8 cellular contexts compared by ENCODE assay signal in genomic region chr2:84969511-84970265, GRCh38. TPM values are rescaled to one million over a fixed set of nuclear protein-coding genes. Genes with fewer than 3 reads are reported as not detected.
DNase-seq lines count a peak whose midpoint lies in the region; ATAC-seq and TF ChIP-seq lines count a peak whose summit lies in the region.

No MANE protein-coding gene starts in this region.

- 3% methylated on average over 11 of the region's 11 CpGs for WGBS in right lobe of liver (ENCODE audit: insufficient coverage, low coverage, low lambda C conversion rate, missing lambda C conversion rate)
- 3% methylated on average over 11 of the region's 11 CpGs for WGBS in testis, 2 donors

- intact Hi-C loops in breast epithelium (cut with DNase I; ENCODE audit: low total_unique reads) (no loop called here), right lobe of liver (cut with DNase I) (no loop called here), testis (cut with DNase I; ENCODE audit: low total_unique reads) (no loop called here)

- H3K4me1 ChIP-seq in Peyer's patch (peaks cover 0 to 38% (median 3%) of the 10 kb centered on the region in 4 donors), breast epithelium (peaks cover 0 to 4% of the 10 kb centered on the region in 2 donors), right lobe of liver (peaks cover 0 to 40% (median 10%) of the 10 kb centered on the region in 4 donors), testis (peaks cover 9% of the 10 kb centered on the region)

- TF ChIP-seq CTCF in Peyer's patch (IDR thresholded peaks at IDR 0.05) = no peak
- TF ChIP-seq CTCF in breast epithelium (IDR thresholded peaks at IDR 0.05) = no peak
- no peak for TF ChIP-seq CTCF in right lobe of liver (IDR thresholded peaks at IDR 0.05)
- TF ChIP-seq CTCF in testis (IDR thresholded peaks at IDR 0.05) = no peak

- no peaks in the 10 kb centered on the region for H3K9me3 ChIP-seq in Peyer's patch
- no peaks in the 10 kb centered on the region for H3K9me3 ChIP-seq in breast epithelium
- H3K9me3 ChIP-seq in right lobe of liver = no peaks in the 10 kb centered on the region
- no peaks in the 10 kb centered on the region for H3K9me3 ChIP-seq in testis

- peak; percentile 16 to 27 for DNase-seq in activated CD4-positive, alpha-beta T cell treated with anti-CD3 and anti-CD28 coated beads for 4 hours
- DNase-seq in activated CD4-positive, alpha-beta T cell treated with anti-CD3 and anti-CD28 coated beads, Interleukin-2, amount 50 U/mL, for 4 hours = no peak
- DNase-seq in Peyer's patch = no peak
- no peak for DNase-seq in breast epithelium (ENCODE audit: low spot score in 2 of 2)
- DNase-seq in right lobe of liver = no peak
- DNase-seq in testis = peak; percentile 30
- no peak for DNase-seq in GM19238 (ENCODE audit: insufficient read length, low spot score)

- H3K36me3 ChIP-seq in Peyer's patch (peaks cover 0 to 16% (median 0%) of the 10 kb centered on the region in 3 donors), breast epithelium (no peaks in the 10 kb centered on the region), right lobe of liver (peaks cover 0 to 4% (median 0%) of the 10 kb centered on the region in 4 donors), testis (ENCODE audit: low read depth, missing control alignments) (no peaks in the 10 kb centered on the region)

- no peak for TF ChIP-seq POLR2A in Peyer's patch (IDR thresholded peaks at IDR 0.05)
- no peak for TF ChIP-seq POLR2A in breast epithelium (IDR thresholded peaks at IDR 0.05)
- TF ChIP-seq POLR2A in right lobe of liver (IDR thresholded peaks at IDR 0.05) = no peak
- TF ChIP-seq POLR2A in testis (IDR thresholded peaks at IDR 0.05) = no peak

- H3K27me3 ChIP-seq in Peyer's patch (no peaks in the 10 kb centered on the region), breast epithelium (no peaks in the 10 kb centered on the region), right lobe of liver (no peaks in the 10 kb centered on the region), testis (no peaks in the 10 kb centered on the region)

- ATAC-seq in right lobe of liver (no peak), HG02938 (IDR thresholded peaks at IDR 0.05; ENCODE audit: unreplicated experiment) (no peak)

- H3K27ac ChIP-seq in Peyer's patch (peak overlapping the region; percentile 97 to 100 (median 98)), breast epithelium (peak overlapping the region; percentile 97 to 100), right lobe of liver (peak overlapping the region; percentile 86 to 95 (median 94)), testis (peak overlapping the region; percentile 95 to 97)

- peak overlapping the region; percentile 55 to 98 (median 90) for H3K4me3 ChIP-seq in Peyer's patch
- peak overlapping the region; percentile 74 to 98 (median 91) for H3K4me3 ChIP-seq in breast epithelium
- peak overlapping the region; percentile 76 to 90 (median 76) for H3K4me3 ChIP-seq in right lobe of liver
- H3K4me3 ChIP-seq in testis = peak overlapping the region; percentile 93 to 94

RNA-seq across cellular contexts. Expression of gene KCMF1, which starts 1.3 kb away (rescaled TPM):
- total RNA-seq in Peyer's patch (10 to 100 TPM; 28.1 to 66.5 (median 44.3) TPM), breast epithelium (10 to 100 TPM; 35.7 to 68.6 (median 49.3) TPM), right lobe of liver (10 to 100 TPM; 28.6 to 45.3 (median 35.4) TPM), testis (10 to 100 TPM; 53.9 to 56.9 TPM)
- 141 TPM for polyA plus RNA-seq in testis (ENCODE audit: insufficient read depth, low read depth, low replicate concordance)

Comparison
In these comparisons a context has a peak if more than half of its experiments do, and no peak if none do; other contexts are left out.
1. DNase-seq: peak in activated CD4-positive, alpha-beta T cell treated with anti-CD3 and anti-CD28 coated beads for 4 hours (2 of 2) and testis (single experiment); none in activated CD4-positive, alpha-beta T cell treated with anti-CD3 and anti-CD28 coated beads, Interleukin-2, amount 50 U/mL, for 4 hours (0 of 2), Peyer's patch (0 of 3), breast epithelium (0 of 2), right lobe of liver (0 of 3) and GM19238 (single experiment).
2. Peak in every context shown above with its lines, with median percentiles within 50 percentile points of each other: H3K27ac ChIP-seq and H3K4me3 ChIP-seq.